ENCODE assay signal across 8 cellular contexts in the genomic region with DNA sequence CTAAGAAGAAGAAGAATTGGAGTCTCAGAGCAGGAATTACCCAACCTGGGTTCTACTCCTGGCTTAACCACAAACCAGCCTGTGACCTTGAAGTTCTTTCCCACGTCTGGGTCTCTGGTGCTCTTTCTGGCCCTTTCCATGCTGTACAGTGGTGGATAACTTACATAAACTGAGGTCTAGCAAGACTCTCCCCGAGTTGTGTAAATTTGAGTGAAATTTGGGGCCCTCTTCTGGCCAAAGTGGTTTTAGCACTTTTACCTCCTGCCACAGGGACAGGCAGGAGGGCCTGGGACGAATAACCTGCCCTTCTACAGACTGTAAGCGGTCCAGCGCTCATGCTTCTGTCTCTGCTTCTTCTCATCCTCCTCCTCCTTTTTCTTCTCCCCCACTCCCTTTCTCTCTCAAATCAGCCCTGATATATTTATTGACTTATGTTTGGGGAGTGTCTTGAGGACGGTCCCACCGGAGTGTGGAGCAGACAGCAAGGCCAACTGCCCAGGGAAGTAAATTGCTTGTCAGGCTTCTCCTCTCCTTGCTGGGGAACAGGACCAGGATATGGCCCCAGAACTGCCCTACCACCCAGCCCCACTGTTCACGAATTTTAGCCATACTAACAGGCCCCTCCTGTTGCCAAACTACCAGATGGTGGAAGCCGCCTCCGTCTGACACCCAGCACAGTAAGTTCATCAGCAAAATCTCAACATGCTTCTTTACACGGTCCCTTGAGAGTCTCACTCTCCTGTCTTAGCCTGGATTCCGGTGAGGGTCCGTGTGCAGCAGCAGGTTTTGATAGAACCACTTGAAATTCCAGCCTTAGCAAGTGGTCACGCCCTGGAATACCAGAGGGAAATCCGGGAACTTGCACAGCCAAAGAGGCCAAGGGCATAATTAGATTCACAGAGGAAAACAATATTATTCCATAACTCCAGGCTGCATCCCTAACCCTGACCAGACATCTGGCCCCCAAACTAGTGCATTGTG. TPM values are rescaled to one million over a fixed set of nuclear protein-coding genes. Genes with fewer than 3 reads are reported as not detected.
DNase-seq lines count a peak whose midpoint lies in the region; ATAC-seq, FAIRE-seq and TF ChIP-seq lines count a peak whose summit lies in the region.

No MANE protein-coding gene starts in this region.

- in situ Hi-C loops in KBM-7 (cut with MboI; ENCODE audit: low pct_unique_long_range_greater_than_20kb, low sequenced_read_pairs) = loop anchor here (10.0 kb wide), 1 partner anchor 145 kb away; no protein-coding TSS in a partner anchor

- no peaks in the 10 kb centered on the region for H3K27me3 ChIP-seq in astrocyte (ENCODE audit: insufficient read depth, low read length)

- peak; percentile 71 for ATAC-seq in GM18867 (IDR thresholded peaks at IDR 0.05; ENCODE audit: unreplicated experiment)
- peak; percentile 66 for ATAC-seq in left ventricle myocardium superior
- no peak for ATAC-seq in HG03097 (IDR thresholded peaks at IDR 0.05; ENCODE audit: low FRiP score, unreplicated experiment)

- no peaks in the 10 kb centered on the region for H4K20me1 ChIP-seq in astrocyte (ENCODE audit: insufficient read depth, low read length)

- no peak overlapping the region for H3K4me2 ChIP-seq in astrocyte (ENCODE audit: low read length)

- H2AFZ ChIP-seq in astrocyte (ENCODE audit: low read depth, low read length) = no peak overlapping the region

- intact Hi-C loops in left ventricle myocardium superior (cut with micrococcal nuclease) = loop anchor here (2.0 kb wide), 1 partner anchor 145 kb away; no protein-coding TSS in a partner anchor

- no peak overlapping the region for H3K27ac ChIP-seq in astrocyte (ENCODE audit: low read depth, low read length)

- H3K79me2 ChIP-seq in astrocyte (ENCODE audit: insufficient read depth, low read length) = no peaks in the 10 kb centered on the region

- no peaks in the 10 kb centered on the region for H3K36me3 ChIP-seq in astrocyte (ENCODE audit: insufficient read depth, low read length)

- FAIRE-seq in astrocyte (lab: Jason Lieb, UNC) = peak; percentile 73

- H3K27ac Mint-ChIP-seq in astrocyte (ENCODE audit: unreplicated experiment) = peak overlapping the region; percentile 60

- H3K9ac ChIP-seq in astrocyte (ENCODE audit: low read length) = no peak overlapping the region

- H3K4me3 ChIP-seq in astrocyte (ENCODE audit: insufficient read depth, low read depth, low read length) (no peak overlapping the region), retinal pigment epithelial cell (ENCODE audit: low read length) (no peak overlapping the region)

- TF ChIP-seq CTCF in astrocyte (IDR thresholded peaks at IDR 0.05; ENCODE audit: insufficient read depth, low read depth, low read length) (peak; percentile 69), retinal pigment epithelial cell (conservative IDR thresholded peaks at IDR 0.05; ENCODE audit: low read depth, low read length) (peak; percentile 70)

- H3K36me3 Mint-ChIP-seq in astrocyte (ENCODE audit: low read depth, unreplicated experiment) = no peaks in the 10 kb centered on the region

- DNase-seq in Ammon's horn (ENCODE audit: low spot score) (peak; percentile 79), KBM-7 (peak; percentile 88), SW480 (ENCODE audit: low spot score) (peak; percentile 67), astrocyte (ENCODE audit: low read depth) (peak; percentile 40), left ventricle myocardium superior (no peak), retinal pigment epithelial cell (ENCODE audit: low read depth) (no peak)

- peaks cover 10% of the 10 kb centered on the region for H3K4me1 ChIP-seq in astrocyte (ENCODE audit: insufficient read depth, low read length)

- H3K27me3 Mint-ChIP-seq in astrocyte (ENCODE audit: low read depth, unreplicated experiment) = peaks cover 12% of the 10 kb centered on the region

- H3K4me1 Mint-ChIP-seq in astrocyte (ENCODE audit: low read depth, unreplicated experiment) = peaks cover 8% of the 10 kb centered on the region

- H3K4me3 Mint-ChIP-seq in astrocyte (ENCODE audit: unreplicated experiment) = no peak overlapping the region

- H3K9me3 Mint-ChIP-seq in astrocyte (ENCODE audit: unreplicated experiment) = peaks cover 3% of the 10 kb centered on the region

- no peaks in the 10 kb centered on the region for H3K9me3 ChIP-seq in astrocyte (ENCODE audit: insufficient read depth, low read depth, low read length)

RNA-seq across cellular contexts. Expression of a gene that starts 4.1 kb away (rescaled TPM):
- total RNA-seq in astrocyte (17.3 and 25.8 TPM in 2 replicates), left ventricle myocardium superior (28.6 TPM)

RNA-seq across cellular contexts. Expression of a gene that starts 58.5 kb away (rescaled TPM):
- total RNA-seq in astrocyte = 17.3 and 19.9 TPM in 2 replicates
- 33.2 TPM for total RNA-seq in left ventricle myocardium superior

Comparison
In these comparisons a context has a peak if more than half of its experiments do, and no peak if none do; other contexts are left out.
1. DNase-seq: peak in Ammon's horn (single experiment), KBM-7 (single experiment), SW480 (single experiment) and astrocyte (single experiment); none in left ventricle myocardium superior (single experiment) and retinal pigment epithelial cell (single experiment).